In genomic region chr5:177592010-177592834, GRCh38 we compare ENCODE assay signal across 8 cellular contexts. TPM values are rescaled to one million over a fixed set of nuclear protein-coding genes. Genes with fewer than 3 reads are reported as not detected.
DNase-seq lines count a peak whose midpoint lies in the region; ATAC-seq and TF ChIP-seq lines count a peak whose summit lies in the region.

TSS of gene TMED9 (plus strand) at chr5:177592203. CDS start at chr5:177592215, 12 bp downstream.

- H3K27me3 ChIP-seq in PC-9 (ENCODE audit: insufficient read depth, low read depth), result peaks cover 34% of the 10 kb centered on the region
- H3K27me3 ChIP-seq in mucosa of rectum (ENCODE audit: control insufficient read depth in 2 of 2, insufficient read depth in 2 of 2, low read length in 2 of 2), result no peaks in the 10 kb centered on the region

- TSS peak; percentile 50 for BruUV-seq in PC-9 (replicated peaks; lab: Mats Ljungman, UMichigan)

- CTCF ChIA-PET in PC-9 (lab: Charles Lee), result interaction anchor here (0.6 to 0.7 kb wide), 2 partner anchors 14 to 1253 kb away, joined by 4 to 16 read pairs; no protein-coding TSS in a partner anchor

- peak within 1 kb of the TSS; percentile 99 for H3K27ac Mint-ChIP-seq in activated T-cell treated with anti-CD3 and anti-CD28 coated beads, Interleukin-2, amount 50 U/mL, for 24 hours

- peaks cover 50% of the 10 kb centered on the region for H3K36me3 Mint-ChIP-seq in activated T-cell treated with anti-CD3 and anti-CD28 coated beads, Interleukin-2, amount 50 U/mL, for 24 hours (ENCODE audit: low read depth)

- H3K9me3 ChIP-seq in PC-9 (ENCODE audit: insufficient read depth, low read depth), result no peaks in the 10 kb centered on the region
- no peaks in the 10 kb centered on the region for H3K9me3 ChIP-seq in mucosa of rectum (ENCODE audit: control insufficient read depth in 2 of 2, low read length in 2 of 2)

- H2AFZ ChIP-seq in PC-9, result peak within 1 kb of the TSS; percentile 78

- peaks cover 20% of the 10 kb centered on the region for H3K27me3 Mint-ChIP-seq in activated T-cell treated with anti-CD3 and anti-CD28 coated beads, Interleukin-2, amount 50 U/mL, for 24 hours

- H3K4me3 ChIP-seq in PC-9 (peak within 1 kb of the TSS; percentile 91), mucosa of rectum (ENCODE audit: low read length in 2 of 2) (peak within 1 kb of the TSS; percentile 86 to 97)

- H3K9ac ChIP-seq in mucosa of rectum (ENCODE audit: low read depth in 1 of 2, low read length in 2 of 2), result peak within 1 kb of the TSS; percentile 73 to 86

- H4K20me1 ChIP-seq in PC-9 (ENCODE audit: insufficient read depth), result no peaks in the 10 kb centered on the region

- peak; percentile 79 for DNase-seq in Caki2 (ENCODE audit: low read depth)
- peak; percentile 91 for DNase-seq in HPDE6-E6E7 (ENCODE audit: extremely low spot score)
- DNase-seq in PC-9, result peak; percentile 74 to 91
- DNase-seq in activated T-cell treated with anti-CD3 and anti-CD28 coated beads, Interleukin-2, amount 50 U/mL, for 24 hours, result peak; percentile 93
- peak; percentile 86 to 91 for DNase-seq in erythroblast (lab: John Stamatoyannopoulos, UW)
- DNase-seq in stimulated activated CD8-positive, alpha-beta memory T cell treated with anti-CD3 and anti-CD28 coated beads, Interleukin-4, amount 100 ng/mL, for 4 hours (ENCODE audit: low read depth in 2 of 2, low spot score in 1 of 2), result peak; percentile 63 to 82

- intact Hi-C loops in PC-9 (cut with micrococcal nuclease; ENCODE audit: unreplicated experiment), result loop anchor here (2.0 to 5.0 kb wide), 2 partner anchors 40 to 75 kb away; partner anchors contain the start of genes DDX41 and FAM193B

- ATAC-seq in GM19467 (IDR thresholded peaks at IDR 0.05; ENCODE audit: unreplicated experiment), result peak; percentile 92

- peak within 1 kb of the TSS; percentile 95 for H3K4me3 Mint-ChIP-seq in activated T-cell treated with anti-CD3 and anti-CD28 coated beads, Interleukin-2, amount 50 U/mL, for 24 hours

- peaks cover 35% of the 10 kb centered on the region for H3K4me1 Mint-ChIP-seq in activated T-cell treated with anti-CD3 and anti-CD28 coated beads, Interleukin-2, amount 50 U/mL, for 24 hours (ENCODE audit: low read depth)

- in situ Hi-C loops in Caki2 (cut with HindIII; ENCODE audit: low pct_unique_long_range_greater_than_20kb, low sequenced_read_pairs), result no loop called here

- no peaks in the 10 kb centered on the region for H3F3A ChIP-seq in PC-9 (ENCODE audit: insufficient read depth, low read depth)

- H3K9me2 ChIP-seq in PC-9 (ENCODE audit: insufficient read depth), result no peaks in the 10 kb centered on the region

- peak within 1 kb of the TSS; percentile 42 for H3K27ac ChIP-seq in PC-9
- peak within 1 kb of the TSS; percentile 89 to 90 for H3K27ac ChIP-seq in mucosa of rectum (ENCODE audit: low read depth in 2 of 2, low read length in 2 of 2)

- peak within 1 kb of the TSS; percentile 89 for H3K4me2 ChIP-seq in PC-9

- no peaks in the 10 kb centered on the region for H3K9me3 Mint-ChIP-seq in activated T-cell treated with anti-CD3 and anti-CD28 coated beads, Interleukin-2, amount 50 U/mL, for 24 hours

- peak; percentile 89 for TF ChIP-seq POLR2A in erythroblast (IDR thresholded peaks at IDR 0.05; ENCODE audit: low read length)

- POLR2A ChIA-PET in PC-9 (lab: Charles Lee; ENCODE audit: unreplicated experiment), result interaction anchor here (0.7 to 1.1 kb wide), 2 partner anchors 283 to 398 kb away, joined by 8 to 9 read pairs; no protein-coding TSS in a partner anchor

- H3K79me2 ChIP-seq in PC-9 (ENCODE audit: low read depth), result peaks cover 22% of the 10 kb centered on the region

- H3K36me3 ChIP-seq in PC-9 (ENCODE audit: low read depth) (peaks cover 5% of the 10 kb centered on the region; the same call in 1 of the 2 replicates), mucosa of rectum (ENCODE audit: control insufficient read depth in 2 of 2, insufficient read depth in 2 of 2, low read length in 2 of 2) (peaks cover 29 to 35% of the 10 kb centered on the region in 2 donors)

- H3K4me1 ChIP-seq in PC-9 (replicated peaks; ENCODE audit: insufficient read depth) (peaks cover 7% of the 10 kb centered on the region; the same call in 1 of the 2 replicates), mucosa of rectum (ENCODE audit: control insufficient read depth in 2 of 2, insufficient read depth in 2 of 2, low read length in 2 of 2) (peaks cover 3 to 4% of the 10 kb centered on the region in 2 donors)

- TF ChIP-seq CTCF in PC-9 (conservative IDR thresholded peaks at IDR 0.05), result no peak

RNA-seq across cellular contexts. Expression of gene TMED9, which starts in this region (rescaled TPM):
- 291 and 366 TPM in 2 replicates for total RNA-seq in Caki2 (2014; rRNA removed; shearing (Covaris generic); ENCODE audit: low replicate concordance)
- total RNA-seq in PC-9 (2021), result 168 and 173 TPM in 2 replicates

Comparison
In these comparisons a context has a peak if more than half of its experiments do, and no peak if none do; other contexts are left out.
1. Peak in every context shown above with its lines: DNase-seq, ATAC-seq, H3K4me3 ChIP-seq and H3K27ac ChIP-seq.